8 cellular contexts compared by ENCODE assay signal in the genomic region with DNA sequence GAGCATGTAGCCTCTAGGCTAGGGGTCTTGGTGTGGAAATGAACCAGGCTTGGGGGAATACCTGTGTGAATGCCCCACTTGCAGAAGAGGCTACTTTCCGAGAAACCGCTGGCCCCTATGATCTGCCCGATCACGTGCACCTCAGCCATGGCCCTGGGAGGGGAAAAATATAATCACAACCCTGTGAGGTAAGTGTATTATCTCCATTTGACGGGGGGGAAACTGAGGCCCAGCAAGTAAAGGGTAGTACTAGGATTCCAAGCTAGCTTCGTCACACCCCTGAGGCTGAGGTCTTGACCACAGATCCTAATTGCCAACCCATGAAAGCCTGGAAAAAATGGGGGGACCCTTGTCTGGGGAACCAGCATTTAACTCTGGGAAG.
DNase-seq lines count a peak whose midpoint lies in the region; ATAC-seq and TF ChIP-seq lines count a peak whose summit lies in the region.

No MANE protein-coding gene starts in this region.

- H3K27me3 ChIP-seq in ACC112 (ENCODE audit: insufficient read depth, low read length), result no peaks in the 10 kb centered on the region
- no peaks in the 10 kb centered on the region for H3K27me3 ChIP-seq in HUES6 (ENCODE audit: control insufficient read depth, insufficient read depth, low read length)
- no peaks in the 10 kb centered on the region for H3K27me3 ChIP-seq in muscle layer of colon (ENCODE audit: control insufficient read depth in 1 of 2, insufficient read depth in 2 of 2, low read length in 2 of 2)

- no peak for DNase-seq in cardiac fibroblast (ENCODE audit: low read depth in 2 of 2)
- DNase-seq in Kasumi-1 (lab: John Stamatoyannopoulos, UW), result no peak
- no peak for DNase-seq in glomerular visceral epithelial cell (ENCODE audit: extremely low spot score)

- H3K79me2 ChIP-seq in ACC112 (ENCODE audit: control insufficient read depth, insufficient read depth, low read length, unreplicated experiment), result peaks cover 10% of the 10 kb centered on the region

- no peak for ATAC-seq in HG02884 (IDR thresholded peaks at IDR 0.05; ENCODE audit: unreplicated experiment)
- no peak for ATAC-seq in activated CD4-positive, CD25-positive, alpha-beta regulatory T cell treated with anti-CD3 and anti-CD28 coated beads, Interleukin-2, amount 50 U/mL, for 24 hours

- H3K9ac ChIP-seq in HUES6 (ENCODE audit: low read length) (peak overlapping the region; percentile 42), muscle layer of colon (ENCODE audit: low read length) (peak overlapping the region; percentile 57)

- no peak overlapping the region for H2AFZ ChIP-seq in ACC112 (ENCODE audit: low read length, unreplicated experiment)

- H3K4me1 ChIP-seq in ACC112 (ENCODE audit: control insufficient read depth, insufficient read depth, low read length, unreplicated experiment) (peaks cover 13% of the 10 kb centered on the region), HUES6 (ENCODE audit: control insufficient read depth, insufficient read depth, low read length) (peaks cover 8% of the 10 kb centered on the region; the same call in 1 of the 2 replicates), muscle layer of colon (ENCODE audit: insufficient read depth, low read length) (peaks cover 15% of the 10 kb centered on the region)

- no peak for TF ChIP-seq CTCF in cardiac fibroblast (IDR thresholded peaks at IDR 0.05; ENCODE audit: low read depth, low read length)

- no peaks in the 10 kb centered on the region for H3K36me3 ChIP-seq in ACC112 (ENCODE audit: insufficient read depth, low read length)
- H3K36me3 ChIP-seq in HUES6 (ENCODE audit: control insufficient read depth, insufficient read depth, low read length), result no peaks in the 10 kb centered on the region
- H3K36me3 ChIP-seq in muscle layer of colon (ENCODE audit: insufficient read depth, low read length), result no peaks in the 10 kb centered on the region

- H3K4me3 ChIP-seq in ACC112 (ENCODE audit: low read depth, low read length), result peak overlapping the region; percentile 87
- H3K4me3 ChIP-seq in HUES6 (ENCODE audit: low read depth, low read length), result peak overlapping the region; percentile 94
- H3K4me3 ChIP-seq in cardiac fibroblast (replicated peaks in 1 of 2; ENCODE audit: low read depth in 2 of 2, low read length in 2 of 2), result peak overlapping the region; percentile 75 to 91
- peak overlapping the region in 1 of 2 donors; percentile 67 for H3K4me3 ChIP-seq in muscle layer of colon (ENCODE audit: low read depth in 1 of 2, low read length in 2 of 2)

- no peaks in the 10 kb centered on the region for H3K9me3 ChIP-seq in HUES6 (ENCODE audit: control insufficient read depth, insufficient read depth, low read depth, low read length)
- no peaks in the 10 kb centered on the region for H3K9me3 ChIP-seq in muscle layer of colon (ENCODE audit: low read length)

- 0 out of 2 replicates have a peak overlapping the region, but pooled peaks have one; percentile 98 for H3K27ac ChIP-seq in ACC112 (ENCODE audit: low read depth, low read length)
- H3K27ac ChIP-seq in HUES6 (ENCODE audit: low read depth, low read length), result no peak overlapping the region
- peak overlapping the region; percentile 65 for H3K27ac ChIP-seq in muscle layer of colon (ENCODE audit: low read depth, low read length)
